1 cellular context compared by ENCODE assay signal in genomic region chr2:160380000-160380570, GRCh38.
TF ChIP-seq lines count a peak whose summit lies in the region.

No MANE protein-coding gene starts in this region.

TF ChIP-seq in GM23338, 12 proteins besides CTCF, POLR2A, EP300 and RAD21:
- no peak for TF ChIP-seq ZNF462 (CRISPR knock-in tag; IDR thresholded peaks at IDR 0.05)
- TF ChIP-seq ZNF114 (CRISPR knock-in tag; IDR thresholded peaks at IDR 0.05): no peak
